Comparison of ENCODE assay signal across 40 cellular contexts in genomic region chr1:215377736-215378135, GRCh38.
"Had no signal": no experiment of that assay in that cellular context is flagged by ENCODE, and none has a peak within 500 bp of the region (broad histone marks: within the 10 kb centered on the region; RNA-seq: fewer than 3 reads in every experiment).

No MANE protein-coding gene starts in this region.

- H3K27ac ChIP-seq: body of pancreas, breast epithelium, Peyer's patch, SJSA1, VCaP had no signal

- H3K4me1 ChIP-seq: body of pancreas, breast epithelium, Peyer's patch, SJSA1 had no signal

- H3K9me3 Mint-ChIP-seq: activated CD4-positive, alpha-beta memory T cell treated with anti-CD3 and anti-CD28 coated beads for 36 hours; activated naive CD4-positive, alpha-beta T cell treated with anti-CD3 and anti-CD28 coated beads, Interleukin-2, amount 10 ng/mL, durations not matched to agents 7 days and 5 days; activated naive CD8-positive, alpha-beta T cell treated with anti-CD3 and anti-CD28 coated beads, Interleukin-2, amount 50 U/mL, for 24 hours; activated T-cell treated with anti-CD3 and anti-CD28 coated beads, Interleukin-2, amount 50 U/mL, for 4 hours; activated T-helper 1 cell treated with anti-CD3 and anti-CD28 coated beads, Interleukin-12 subunit alpha, Interleukin-12 subunit beta, Interleukin-2, Interleukin-4 antibody, amounts not matched to agents 30 ng/mL and 10 ng/mL and 1 ng/mL, durations not matched to agents 14 hours and 24 hours and 36 hours had no signal

- DNase-seq: activated B cell treated with CpG ODN at 0.5 μM for 24 hours; activated CD4-positive, alpha-beta memory T cell treated with anti-CD3 and anti-CD28 coated beads for 36 hours; activated CD4-positive, alpha-beta T cell treated with anti-CD3 and anti-CD28 coated beads for 4 hours; activated CD4-positive, alpha-beta T cell treated with anti-CD3 and anti-CD28 coated beads, Interleukin-2, amount 50 U/mL, for 1 hour; activated CD4-positive, CD25-positive, alpha-beta regulatory T cell treated with anti-CD3 and anti-CD28 coated beads, Interleukin-2, amount 50 U/mL, for 72 hours; activated CD8-positive, alpha-beta memory T cell treated with anti-CD3 and anti-CD28 coated beads, Interleukin-2, amount 50 U/mL, for 4 hours; activated gamma-delta T cell treated with Interleukin-2 at 50 U/mL for 16 hours; activated naive CD4-positive, alpha-beta T cell treated with anti-CD3 and anti-CD28 coated beads, Interleukin-2, amount 10 ng/mL, durations not matched to agents 7 days and 5 days; activated naive CD8-positive, alpha-beta T cell treated with anti-CD3 and anti-CD28 coated beads, Interleukin-2, amount 50 U/mL, for 24 hours; activated T-cell treated with anti-CD3 and anti-CD28 coated beads for 4 hours; activated T-cell treated with anti-CD3 and anti-CD28 coated beads, Interleukin-2, amount 50 U/mL, for 4 hours; amniotic stem cell; aorta; body of pancreas; MG63; NCI-H1048; NCI-H1105 treated with DMSO at 0.1 percent for 48 hours; NCI-H1436; NCI-H1694; NCI-H1930; NCI-H2081 treated with DMSO at 0.1 percent for 48 hours; NCI-H226; NCI-H446 treated with DMSO at 0.1 percent for 48 hours; NCI-H524; NK-92 treated with Interleukin-12 subunit alpha and Interleukin-12 subunit beta, amount 100 ng/mL, for 24 hours; PC-3; Peyer's patch; RPMI8226; SHP77 treated with DMSO at 0.1 percent for 48 hours; SK-N-SH; SW 1271; T-helper 1 cell; T-helper 2 cell; T-helper 9 cell had no signal

- H3K36me3 ChIP-seq: breast epithelium, MG63, Peyer's patch, SJSA1 had no signal

- H3K9me3 ChIP-seq: body of pancreas, breast epithelium, MG63, Peyer's patch, SJSA1, SK-N-SH had no signal

- ATAC-seq: activated naive CD8-positive, alpha-beta T cell treated with anti-CD3 and anti-CD28 coated beads, Interleukin-2, amount 50 U/mL, for 24 hours; activated T-cell treated with anti-CD3 and anti-CD28 coated beads, Interleukin-2, amount 50 U/mL, for 4 hours; body of pancreas; K562; PC-3 had no signal

- FAIRE-seq: K562 had no signal

- H3K4me1 Mint-ChIP-seq: activated B cell treated with CpG ODN at 0.5 μM for 24 hours; activated naive CD4-positive, alpha-beta T cell treated with anti-CD3 and anti-CD28 coated beads, Interleukin-2, amount 10 ng/mL, durations not matched to agents 7 days and 5 days; activated naive CD8-positive, alpha-beta T cell treated with anti-CD3 and anti-CD28 coated beads, Interleukin-2, amount 50 U/mL, for 24 hours had no signal

- H3K27me3 Mint-ChIP-seq: activated B cell treated with CpG ODN at 0.5 μM for 24 hours; activated CD4-positive, alpha-beta memory T cell treated with anti-CD3 and anti-CD28 coated beads for 36 hours; activated naive CD4-positive, alpha-beta T cell treated with anti-CD3 and anti-CD28 coated beads, Interleukin-2, amount 10 ng/mL, durations not matched to agents 7 days and 5 days; activated naive CD8-positive, alpha-beta T cell; activated naive CD8-positive, alpha-beta T cell treated with anti-CD3 and anti-CD28 coated beads, Interleukin-2, amount 50 U/mL, for 24 hours had no signal

- H3K4me3 ChIP-seq: body of pancreas, breast epithelium, K562, MG63, Peyer's patch, SJSA1 had no signal

- H3K4me3 Mint-ChIP-seq: activated B cell treated with CpG ODN at 0.5 μM for 24 hours; activated CD4-positive, alpha-beta memory T cell treated with anti-CD3 and anti-CD28 coated beads for 36 hours; activated naive CD4-positive, alpha-beta T cell treated with anti-CD3 and anti-CD28 coated beads, Interleukin-2, amount 10 ng/mL, durations not matched to agents 7 days and 5 days; activated naive CD8-positive, alpha-beta T cell; activated naive CD8-positive, alpha-beta T cell treated with anti-CD3 and anti-CD28 coated beads, Interleukin-2, amount 50 U/mL, for 24 hours; activated T-cell treated with anti-CD3 and anti-CD28 coated beads, Interleukin-2, amount 50 U/mL, for 4 hours; activated T-helper 1 cell treated with anti-CD3 and anti-CD28 coated beads, Interleukin-12 subunit alpha, Interleukin-12 subunit beta, Interleukin-2, Interleukin-4 antibody, amounts not matched to agents 30 ng/mL and 10 ng/mL and 1 ng/mL, durations not matched to agents 14 hours and 24 hours and 36 hours had no signal

- H3K4me2 ChIP-seq: SK-N-SH had no signal

- H3K9ac ChIP-seq: SK-N-SH had no signal

- H3K27me3 ChIP-seq: body of pancreas, breast epithelium, MG63, Peyer's patch, SJSA1 had no signal

- H3K27ac Mint-ChIP-seq: activated B cell treated with CpG ODN at 0.5 μM for 24 hours; activated CD4-positive, alpha-beta memory T cell treated with anti-CD3 and anti-CD28 coated beads for 36 hours; activated naive CD4-positive, alpha-beta T cell treated with anti-CD3 and anti-CD28 coated beads, Interleukin-2, amount 10 ng/mL, durations not matched to agents 7 days and 5 days; activated naive CD8-positive, alpha-beta T cell; activated naive CD8-positive, alpha-beta T cell treated with anti-CD3 and anti-CD28 coated beads, Interleukin-2, amount 50 U/mL, for 24 hours; activated T-helper 1 cell treated with anti-CD3 and anti-CD28 coated beads, Interleukin-12 subunit alpha, Interleukin-12 subunit beta, Interleukin-2, Interleukin-4 antibody, amounts not matched to agents 30 ng/mL and 10 ng/mL and 1 ng/mL, durations not matched to agents 14 hours and 24 hours and 36 hours had no signal

- H3K36me3 Mint-ChIP-seq: activated CD4-positive, alpha-beta memory T cell treated with anti-CD3 and anti-CD28 coated beads for 36 hours; activated naive CD4-positive, alpha-beta T cell treated with anti-CD3 and anti-CD28 coated beads, Interleukin-2, amount 10 ng/mL, durations not matched to agents 7 days and 5 days; activated naive CD8-positive, alpha-beta T cell had no signal
